1 cellular context compared by ENCODE assay signal in genomic region chr6:3023663-3024483, GRCh38.
A peak's percentile ranks its signal among the peaks of the same experiment; 100 is the strongest.
TF ChIP-seq lines count a peak whose summit lies in the region.

No MANE protein-coding gene starts in this region.

TF ChIP-seq in K562, 482 proteins besides CTCF, POLR2A, EP300 and RAD21 (continued from another document and continues in another):
- TF ChIP-seq ZHX1 (conservative IDR thresholded peaks at IDR 0.05; ENCODE audit: low read length) = peak; percentile 43
- no peak; the same call in 1 of the 2 replicates for TF ChIP-seq ZNF134 (CRISPR knock-in tag; conservative IDR thresholded peaks at IDR 0.05)
- TF ChIP-seq PTTG1 (tag; IDR thresholded peaks at IDR 0.05; ENCODE audit: low read depth) = peak; percentile 73
- no peak for TF ChIP-seq CREBBP (IDR thresholded peaks at IDR 0.05; ENCODE audit: low read depth, low read length)
- peak; percentile 96 for TF ChIP-seq SMAD4 (CRISPR knock-in tag; conservative IDR thresholded peaks at IDR 0.05)
- TF ChIP-seq NCOA1 (IDR thresholded peaks at IDR 0.05; ENCODE audit: low read depth) = peak; percentile 82; the same call in 1 of the 2 replicates
- peak; percentile 90 for TF ChIP-seq ZNF589 (CRISPR knock-in tag; IDR thresholded peaks at IDR 0.05; ENCODE audit: low read depth)
- peak; percentile 18; the same call in 1 of the 2 replicates for TF ChIP-seq TAL1 (IDR thresholded peaks at IDR 0.05)
- TF ChIP-seq TCF15 (CRISPR knock-in tag; IDR thresholded peaks at IDR 0.05) = peak; percentile 77; the same call in 1 of the 2 replicates
- peak; percentile 96; the same call in 1 of the 2 replicates for TF ChIP-seq NR1H2 (CRISPR knock-in tag; IDR thresholded peaks at IDR 0.05)
- TF ChIP-seq DNMT1 (IDR thresholded peaks at IDR 0.05) = no peak
- TF ChIP-seq BRD9 (IDR thresholded peaks at IDR 0.05; ENCODE audit: low read depth, partially characterized antibody) = peak; percentile 48
- peak; percentile 95 for TF ChIP-seq TAF1 (IDR thresholded peaks at IDR 0.05; ENCODE audit: control insufficient read depth, extremely low read depth, insufficient read depth, low read length, severe bottlenecking)
- TF ChIP-seq PHB2 (IDR thresholded peaks at IDR 0.05; ENCODE audit: low read depth) = no peak
- peak in 1 of 2 experiments; percentile 70; a peak in 2 of 4 replicates for TF ChIP-seq ZNF639 (CRISPR knock-in tag; conservative IDR thresholded peaks at IDR 0.05 in 1 of 2, IDR thresholded peaks at IDR 0.05 in 1 of 2)
- peak; percentile 83 for TF ChIP-seq TEAD4 (IDR thresholded peaks at IDR 0.05; ENCODE audit: low read length)
- no peak for TF ChIP-seq TEAD4 (CRISPR knock-in tag; IDR thresholded peaks at IDR 0.05; ENCODE audit: borderline replicate concordance)
- no peak for TF ChIP-seq ZC3H4 (CRISPR knock-in tag; IDR thresholded peaks at IDR 0.05; ENCODE audit: borderline replicate concordance)
- peak; percentile 86; the same call in 1 of the 2 replicates for TF ChIP-seq FOXK1 (CRISPR knock-in tag; IDR thresholded peaks at IDR 0.05; ENCODE audit: borderline replicate concordance)
- TF ChIP-seq TRIM24 (IDR thresholded peaks at IDR 0.05) = peak; percentile 62 to 87
- TF ChIP-seq MBD2 (IDR thresholded peaks at IDR 0.05; ENCODE audit: borderline replicate concordance, low read depth) = peak; percentile 79; the same call in 1 of the 2 replicates
- TF ChIP-seq ELF1 (tag; IDR thresholded peaks at IDR 0.05) = no peak; the same call in 1 of the 2 replicates
- no peak for TF ChIP-seq CHAMP1 (IDR thresholded peaks at IDR 0.05)
- TF ChIP-seq TFAP4 (CRISPR knock-in tag; IDR thresholded peaks at IDR 0.05; ENCODE audit: borderline replicate concordance) = peak; percentile 97
- no peak for TF ChIP-seq U2AF1 (optimal IDR thresholded peaks at IDR 0.05; ENCODE audit: low read depth, low read length)
- TF ChIP-seq ZNF398 (CRISPR knock-in tag; IDR thresholded peaks at IDR 0.05) = no peak; the same call in 1 of the 2 replicates
- TF ChIP-seq ZNF696 (CRISPR knock-in tag; conservative IDR thresholded peaks at IDR 0.05) = no peak
- TF ChIP-seq U2AF2 (optimal IDR thresholded peaks at IDR 0.05; ENCODE audit: low read depth, low read length) = no peak
- TF ChIP-seq NFRKB (IDR thresholded peaks at IDR 0.05; ENCODE audit: low read depth) = peak; percentile 93; the same call in 1 of the 2 replicates
- TF ChIP-seq MXI1 (IDR thresholded peaks at IDR 0.05; ENCODE audit: low read depth, low read length) = peak; percentile 91
- no peak for TF ChIP-seq CHD7 (IDR thresholded peaks at IDR 0.05; ENCODE audit: low read depth, low read length)
- peak; percentile 35; the same call in 1 of the 2 replicates for TF ChIP-seq PTRF (tag; IDR thresholded peaks at IDR 0.05)
- TF ChIP-seq ARID2 (IDR thresholded peaks at IDR 0.05) = no peak
- TF ChIP-seq SRSF1 (IDR thresholded peaks at IDR 0.05; ENCODE audit: low read depth, low read length) = no peak
- no peak for TF ChIP-seq ZBTB26 (CRISPR knock-in tag; IDR thresholded peaks at IDR 0.05)
- peak; percentile 96 for TF ChIP-seq MTA3 (IDR thresholded peaks at IDR 0.05; ENCODE audit: borderline replicate concordance)
